1 cellular context compared by ENCODE assay signal in genomic region chr15:64705006-64705405, GRCh38.
TF ChIP-seq lines count a peak whose summit lies in the region.

No MANE protein-coding gene starts in this region.

TF ChIP-seq in WTC11, 78 proteins besides CTCF, POLR2A, EP300 and RAD21 (continued from another document):
- no peak for TF ChIP-seq NFE2L1 (CRISPR knock-in tag; IDR thresholded peaks at IDR 0.05)
